ENCODE assay signal across 10 cellular contexts in genomic region chr11:100445231-100445735, GRCh38.
DNase-seq lines count a peak whose midpoint lies in the region; ATAC-seq, FAIRE-seq and TF ChIP-seq lines count a peak whose summit lies in the region.
"Had no signal": no experiment of that assay in that cellular context is flagged by ENCODE, and none has a peak within 500 bp of the region (broad histone marks: within the 10 kb centered on the region; RNA-seq: fewer than 3 reads in every experiment).

No MANE protein-coding gene starts in this region.

- H3K36me3 Mint-ChIP-seq in type B pancreatic cell: no peaks in the 10 kb centered on the region
- H3K36me3 Mint-ChIP-seq: stimulated activated naive B cell treated with anti-CD40 and anti-IgM and Interleukin-4, amounts not matched to agents 10 μg/mL and 1 μg/mL and 100 μg/mL, for 72 hours had no signal

- no peak overlapping the region for H2BK15ac ChIP-seq in H1 (ENCODE audit: low read length)

- peaks cover 12% of the 10 kb centered on the region for H3K9me3 Mint-ChIP-seq in type B pancreatic cell

- no peaks in the 10 kb centered on the region for H3K4me1 Mint-ChIP-seq in type B pancreatic cell (ENCODE audit: unreplicated experiment)
- H3K4me1 Mint-ChIP-seq: stimulated activated naive B cell treated with anti-CD40 and anti-IgM and Interleukin-4, amounts not matched to agents 10 μg/mL and 1 μg/mL and 100 μg/mL, for 72 hours had no signal

- H2BK120ac ChIP-seq in H1 (replicated peaks; ENCODE audit: low read depth, low read length): no peak overlapping the region

- DNase-seq in DMS53 treated with DMSO at 0.1 percent for 48 hours (lab: John Stamatoyannopoulos, UW; ENCODE audit: unreplicated experiment) (peak; percentile 73), NCI-H446 (lab: John Stamatoyannopoulos, UW) (peak; percentile 24 to 76), H1 (ENCODE audit: low read depth in 1 of 2, low spot score in 2 of 2) (no peak), lower lobe of right lung (no peak), type B pancreatic cell (ENCODE audit: extremely low spot score, unreplicated experiment) (no peak), spleen (no peak)
- DNase-seq: stimulated activated naive B cell treated with anti-CD40 and anti-IgM and Interleukin-4, amounts not matched to agents 10 μg/mL and 1 μg/mL and 100 μg/mL, for 72 hours had no signal

- H2BK12ac ChIP-seq in H1 (ENCODE audit: low read depth, low read length): no peak overlapping the region

- no peak for TF ChIP-seq POLR2A in H1 (IDR thresholded peaks at IDR 0.05; ENCODE audit: control extremely low read depth in 1 of 2, low read depth in 2 of 2, low read length in 2 of 2)
- TF ChIP-seq POLR2A in spleen (IDR thresholded peaks at IDR 0.05): no peak

- TF ChIP-seq CTCF in H1 (IDR thresholded peaks at IDR 0.05; ENCODE audit: control extremely low read depth in 1 of 3, insufficient read depth in 1 of 3, low read depth in 1 of 3, low read length in 3 of 3): peak; percentile 13 to 43 (median 20); a peak in 2 of 4 replicates
- TF ChIP-seq CTCF in lower lobe of right lung (IDR thresholded peaks at IDR 0.05): peak; percentile 22
- TF ChIP-seq CTCF in type B pancreatic cell (conservative IDR thresholded peaks at IDR 0.05): no peak
- TF ChIP-seq CTCF in spleen (IDR thresholded peaks at IDR 0.05 in 8 of 11, conservative IDR thresholded peaks at IDR 0.05 in 3 of 11): no peak

- no peak overlapping the region for H3K23ac ChIP-seq in H1 (ENCODE audit: insufficient read length)

- H4K91ac ChIP-seq in H1 (replicated peaks; ENCODE audit: insufficient read length, low read length): no peak overlapping the region

- no peaks in the 10 kb centered on the region for H3K79me2 ChIP-seq in H1 (ENCODE audit: control insufficient read depth in 1 of 2, insufficient read depth in 2 of 2, low read length in 2 of 2)

- H3K4me1 ChIP-seq in H1 (replicated peaks in 1 of 4; ENCODE audit: control insufficient read depth in 3 of 4, insufficient read depth in 4 of 4, low read length in 3 of 4) (no peaks in the 10 kb centered on the region), lower lobe of right lung (peaks cover 6% of the 10 kb centered on the region), spleen (no peaks in the 10 kb centered on the region)

- no peak overlapping the region for H3K27ac Mint-ChIP-seq in type B pancreatic cell
- H3K27ac Mint-ChIP-seq: stimulated activated naive B cell treated with anti-CD40 and anti-IgM and Interleukin-4, amounts not matched to agents 10 μg/mL and 1 μg/mL and 100 μg/mL, for 72 hours had no signal

- no peak overlapping the region for H3K18ac ChIP-seq in H1 (ENCODE audit: extremely low read depth, low read length)

- TF ChIP-seq EP300 in H1 (IDR thresholded peaks at IDR 0.05; ENCODE audit: borderline replicate concordance in 1 of 2, low read depth in 2 of 2, low read length in 2 of 2): no peak

- H2BK20ac ChIP-seq in H1 (ENCODE audit: low read length): no peak overlapping the region

- H3K27me3 Mint-ChIP-seq in type B pancreatic cell: no peaks in the 10 kb centered on the region
- H3K27me3 Mint-ChIP-seq: stimulated activated naive B cell treated with anti-CD40 and anti-IgM and Interleukin-4, amounts not matched to agents 10 μg/mL and 1 μg/mL and 100 μg/mL, for 72 hours had no signal

- H3K27me3 ChIP-seq in H1 (replicated peaks in 1 of 4; ENCODE audit: control insufficient read depth in 3 of 4, extremely low read depth in 1 of 4, insufficient read depth in 3 of 4, low read length in 3 of 4) (no peaks in the 10 kb centered on the region), lower lobe of right lung (ENCODE audit: low read depth) (no peaks in the 10 kb centered on the region), spleen (replicated peaks in 1 of 7) (no peaks in the 10 kb centered on the region)

- H3K27ac ChIP-seq in H1 (ENCODE audit: low read depth, low read length) (no peak overlapping the region), lower lobe of right lung (no peak overlapping the region), spleen (no peak overlapping the region)

- H3K4me3 ChIP-seq in H1 (ENCODE audit: extremely low read depth in 1 of 4, insufficient read depth in 2 of 4, low read depth in 3 of 4, low read length in 4 of 4) (no peak overlapping the region), lower lobe of right lung (no peak overlapping the region), spleen (no peak overlapping the region)

- no peak overlapping the region for H4K5ac ChIP-seq in H1 (ENCODE audit: insufficient read length, low read depth, low read length)

- POLR2A ChIA-PET in H1 (lab: Charles Lee; ENCODE audit: partially characterized antibody): no interaction called here

- peak; percentile 53 to 58 for TF ChIP-seq RAD21 in H1 (IDR thresholded peaks at IDR 0.05 in 1 of 2, conservative IDR thresholded peaks at IDR 0.05 in 1 of 2; ENCODE audit: low read depth in 2 of 2, low read length in 2 of 2)

- H3K9ac ChIP-seq in H1 (replicated peaks in 1 of 4; ENCODE audit: extremely low read depth in 1 of 4, low read depth in 3 of 4, low read length in 3 of 4): no peak overlapping the region

- H2AFZ ChIP-seq in H1 (ENCODE audit: low read length): 0 out of 2 replicates have a peak overlapping the region, but pooled peaks have one; percentile 23

- H3K23me2 ChIP-seq in H1 (ENCODE audit: low read depth, low read length): no peaks in the 10 kb centered on the region

- H3K4me2 ChIP-seq in H1 (ENCODE audit: insufficient read depth in 1 of 2, low read depth in 2 of 2, low read length in 2 of 2): no peak overlapping the region

- intact Hi-C loops in lower lobe of right lung (cut with DNase I): no loop called here
- intact Hi-C loops in spleen (cut with DNase I; ENCODE audit: low total_unique reads): no loop called here

- no peaks in the 10 kb centered on the region for H4K20me1 ChIP-seq in H1 (replicated peaks in 1 of 2; ENCODE audit: control insufficient read depth in 1 of 2, insufficient read depth in 2 of 2, low read length in 2 of 2)

- no peak overlapping the region for H2AK5ac ChIP-seq in H1 (ENCODE audit: low read depth, low read length)

- no peak overlapping the region for H3K4me3 Mint-ChIP-seq in type B pancreatic cell
- H3K4me3 Mint-ChIP-seq: stimulated activated naive B cell treated with anti-CD40 and anti-IgM and Interleukin-4, amounts not matched to agents 10 μg/mL and 1 μg/mL and 100 μg/mL, for 72 hours had no signal

- H3K56ac ChIP-seq in H1 (replicated peaks; ENCODE audit: insufficient read length, low read depth, low read length): no peak overlapping the region

- no peak overlapping the region for H2BK5ac ChIP-seq in H1 (ENCODE audit: low read depth, low read length)

- no peak overlapping the region for H3K4ac ChIP-seq in H1 (replicated peaks; ENCODE audit: insufficient read length, low read depth, low read length)

- no peak for FAIRE-seq in H1 (lab: Jason Lieb, UNC)
- FAIRE-seq: endometrium had no signal

- H3K79me1 ChIP-seq in H1 (ENCODE audit: low read depth, low read length): no peaks in the 10 kb centered on the region

- H3K36me3 ChIP-seq in H1 (ENCODE audit: control insufficient read depth in 2 of 4, insufficient read depth in 4 of 4, low read length in 3 of 4) (no peaks in the 10 kb centered on the region), lower lobe of right lung (no peaks in the 10 kb centered on the region), spleen (no peaks in the 10 kb centered on the region)

- CTCF ChIA-PET in H1 (lab: Charles Lee; ENCODE audit: partially characterized antibody): interaction anchor here (1.0 to 1.2 kb wide), 2 partner anchors 10 to 424 kb away, joined by 3 to 5 read pairs; no protein-coding TSS in a partner anchor

- WGBS in H1 (ENCODE audit: extremely low coverage in 1 of 2, insufficient coverage in 1 of 2, insufficient read length in 1 of 2, insufficient replicate concordance in 2 of 2, low coverage in 1 of 2, low lambda C conversion rate in 2 of 2, missing lambda C conversion rate in 1 of 2), 2 experiments: 92% methylated on average over 2 of the region's 2 CpGs; no CpG with 5 or more reads in 1 of the 2 experiments
- WGBS in spleen, 5 donors: 19 to 53% (median 41%) methylated on average over 2 of the region's 2 CpGs

- H3K9me3 ChIP-seq in H1 (ENCODE audit: insufficient read depth in 2 of 2, low read depth in 1 of 2, low read length in 1 of 2): no peaks in the 10 kb centered on the region
- H3K9me3 ChIP-seq in lower lobe of right lung: no peaks in the 10 kb centered on the region
- peaks cover 0 to 17% (median 0%) of the 10 kb centered on the region in 8 donors for H3K9me3 ChIP-seq in spleen

- no peak overlapping the region for H3K14ac ChIP-seq in H1 (ENCODE audit: insufficient read length)

- ATAC-seq in lower lobe of right lung: peak; percentile 70 to 89
- no peak for ATAC-seq in activated CD4-positive, CD25-positive, alpha-beta regulatory T cell treated with anti-CD3 and anti-CD28 coated beads, Interleukin-2, amount 50 U/mL, for 24 hours
- ATAC-seq in GM21367 (IDR thresholded peaks at IDR 0.05; ENCODE audit: unreplicated experiment): no peak
- ATAC-seq: stimulated activated naive B cell treated with anti-CD40 and anti-IgM and Interleukin-4, amounts not matched to agents 10 μg/mL and 1 μg/mL and 100 μg/mL, for 72 hours had no signal

- H4K8ac ChIP-seq in H1 (ENCODE audit: extremely low read depth, insufficient read depth, low read length): no peak overlapping the region

TF ChIP-seq in H1, 55 proteins besides CTCF, POLR2A, EP300 and RAD21 (continues in another document):
- no peak for TF ChIP-seq CREB1 (IDR thresholded peaks at IDR 0.05)
- TF ChIP-seq YY1 (IDR thresholded peaks at IDR 0.05; ENCODE audit: low read depth, low read length): no peak
- no peak for TF ChIP-seq HDAC2 (IDR thresholded peaks at IDR 0.05; ENCODE audit: borderline replicate concordance in 1 of 2, low read depth in 2 of 2, low read length in 2 of 2)
- no peak for TF ChIP-seq EGR1 (IDR thresholded peaks at IDR 0.05; ENCODE audit: borderline replicate concordance, low read depth, low read length)
- no peak for TF ChIP-seq FOSL1 (IDR thresholded peaks at IDR 0.05; ENCODE audit: insufficient read depth, low read depth, low read length)
- no peak for TF ChIP-seq SP1 (IDR thresholded peaks at IDR 0.05; ENCODE audit: low read depth, low read length)
- TF ChIP-seq SRF (IDR thresholded peaks at IDR 0.05; ENCODE audit: low read depth, low read length): no peak
- TF ChIP-seq PHF8 (conservative IDR thresholded peaks at IDR 0.05; ENCODE audit: low read depth, low read length): no peak
- no peak for TF ChIP-seq POU5F1 (IDR thresholded peaks at IDR 0.05; ENCODE audit: low read depth, low read length)
- no peak for TF ChIP-seq SIRT6 (IDR thresholded peaks at IDR 0.05; ENCODE audit: low read length)
- TF ChIP-seq NRF1 (IDR thresholded peaks at IDR 0.05; ENCODE audit: low read depth, low read length): no peak
- TF ChIP-seq CBX5 (IDR thresholded peaks at IDR 0.05; ENCODE audit: low read depth, low read length): no peak
- no peak for TF ChIP-seq TAF7 (optimal IDR thresholded peaks at IDR 0.05; ENCODE audit: borderline replicate concordance, low read depth, low read length)
- no peak for TF ChIP-seq ATF3 (IDR thresholded peaks at IDR 0.05; ENCODE audit: insufficient read depth, low read depth, low read length)

Comparison
In these comparisons a context has a peak if more than half of its experiments do, and no peak if none do; other contexts are left out.
1. DNase-seq: peak in DMS53 treated with DMSO at 0.1 percent for 48 hours (single experiment) and NCI-H446 (2 of 2); none in H1 (0 of 2), lower lobe of right lung (single experiment), type B pancreatic cell (single experiment) and spleen (single experiment).
2. CTCF ChIP-seq: peak in H1 (3 of 3) and lower lobe of right lung (single experiment); none in type B pancreatic cell (single experiment) and spleen (0 of 11).
3. ATAC-seq: peak in lower lobe of right lung (2 of 2); none in activated CD4-positive, CD25-positive, alpha-beta regulatory T cell treated with anti-CD3 and anti-CD28 coated beads, Interleukin-2, amount 50 U/mL, for 24 hours (0 of 2) and GM21367 (single experiment).